ENCODE assay signal across 27 cellular contexts in genomic region chr10:76864913-76865312, GRCh38.
"Had no signal": no experiment of that assay in that cellular context is flagged by ENCODE, and none has a peak within 500 bp of the region (broad histone marks: within the 10 kb centered on the region; RNA-seq: fewer than 3 reads in every experiment).

No MANE protein-coding gene starts in this region.

- H3K4me3 ChIP-seq: stomach, suprapubic skin, testis, thoracic aorta, thyroid gland, tibial artery, tibial nerve, transverse colon, upper lobe of left lung, upper lobe of right lung, uterus, vagina had no signal

- H3K27me3 ChIP-seq: stomach, suprapubic skin, testis, thyroid gland, tibial artery, tibial nerve, transverse colon, upper lobe of left lung, upper lobe of right lung, uterus, vagina had no signal

- H3K9me3 ChIP-seq: suprapubic skin, testis, thoracic aorta, thyroid gland, tibial artery, tibial nerve, transverse colon, upper lobe of left lung, upper lobe of right lung, uterus, vagina had no signal

- DNase-seq: stimulated activated CD4-positive, alpha-beta T cell treated with anti-CD3 and anti-CD28 coated beads, Interleukin-2, amount 100 ng/mL, for 48 hours; stimulated activated CD4-positive, alpha-beta T cell treated with anti-CD3 and anti-CD28 coated beads, Interleukin-4, amount 100 ng/mL, for 1 hour; stimulated activated CD4-positive, alpha-beta T cell treated with anti-CD3 and anti-CD28 coated beads, Interleukin-4, amount 100 ng/mL, for 24 hours; stimulated activated CD4-positive, alpha-beta T cell treated with anti-CD3 and anti-CD28 coated beads, Interleukin-4, amount 100 ng/mL, for 4 hours; stimulated activated CD8-positive, alpha-beta memory T cell treated with anti-CD3 and anti-CD28 coated beads, Interleukin-4, amount 100 ng/mL, for 48 hours; stimulated activated naive B cell treated with anti-CD40 and anti-IgM and Interleukin-4, amounts not matched to agents 10 μg/mL and 1 μg/mL and 100 μg/mL, for 72 hours; stimulated activated naive CD4-positive, alpha-beta T cell; stimulated activated naive CD4-positive, alpha-beta T cell treated with Interleukin-2 at 50 U/mL for 16 hours; stimulated activated naive CD8-positive, alpha-beta T cell treated with anti-CD3 and anti-CD28 coated beads, Interleukin-15, amount 100 ng/mL, for 72 hours; stimulated activated naive CD8-positive, alpha-beta T cell treated with anti-CD3 and anti-CD28 coated beads, Interleukin-15, Interleukin-2, amounts not matched to agents 100 U/mL and 50 U/mL, for 24 hours; stomach; substantia nigra; testis; thyroid gland; tibial artery; transverse colon; trophoblast cell; upper lobe of left lung; upper lobe of right lung; uterus had no signal

- H3K4me1 ChIP-seq: suprapubic skin, testis, thyroid gland, tibial artery, transverse colon, upper lobe of left lung, upper lobe of right lung, uterus, vagina had no signal

- ATAC-seq: stimulated activated effector memory CD8-positive, alpha-beta T cell treated with anti-CD3 and anti-CD28 coated beads, Interleukin-12 subunit alpha, Interleukin-12 subunit beta, amount 100 ng/mL, for 72 hours; stimulated activated memory B cell treated with anti-CD40 and anti-IgM and Interleukin-4, amounts not matched to agents 10 μg/mL and 1 μg/mL and 100 μg/mL, for 72 hours; stimulated activated naive B cell treated with anti-CD40 and anti-IgM and Interleukin-4, amounts not matched to agents 10 μg/mL and 1 μg/mL and 100 μg/mL, for 72 hours; stimulated activated naive CD8-positive, alpha-beta T cell treated with anti-CD3 and anti-CD28 coated beads, Interleukin-15, amount 100 ng/mL, for 72 hours; stimulated activated naive CD8-positive, alpha-beta T cell treated with anti-CD3 and anti-CD28 coated beads, Interleukin-15, Interleukin-2, amounts not matched to agents 100 U/mL and 50 U/mL, for 24 hours; upper lobe of right lung had no signal

- H3K36me3 ChIP-seq: stomach, suprapubic skin, thoracic aorta, thyroid gland, tibial artery, tibial nerve, transverse colon, upper lobe of left lung, upper lobe of right lung, uterus, vagina had no signal

- FAIRE-seq: urothelium cell line had no signal

- H3K27ac ChIP-seq: stomach, suprapubic skin, testis, thoracic aorta, thyroid gland, tibial artery, tibial nerve, transverse colon, upper lobe of left lung, upper lobe of right lung, uterus, vagina had no signal
